ENCODE assay signal across 7 cellular contexts in the genomic region with DNA sequence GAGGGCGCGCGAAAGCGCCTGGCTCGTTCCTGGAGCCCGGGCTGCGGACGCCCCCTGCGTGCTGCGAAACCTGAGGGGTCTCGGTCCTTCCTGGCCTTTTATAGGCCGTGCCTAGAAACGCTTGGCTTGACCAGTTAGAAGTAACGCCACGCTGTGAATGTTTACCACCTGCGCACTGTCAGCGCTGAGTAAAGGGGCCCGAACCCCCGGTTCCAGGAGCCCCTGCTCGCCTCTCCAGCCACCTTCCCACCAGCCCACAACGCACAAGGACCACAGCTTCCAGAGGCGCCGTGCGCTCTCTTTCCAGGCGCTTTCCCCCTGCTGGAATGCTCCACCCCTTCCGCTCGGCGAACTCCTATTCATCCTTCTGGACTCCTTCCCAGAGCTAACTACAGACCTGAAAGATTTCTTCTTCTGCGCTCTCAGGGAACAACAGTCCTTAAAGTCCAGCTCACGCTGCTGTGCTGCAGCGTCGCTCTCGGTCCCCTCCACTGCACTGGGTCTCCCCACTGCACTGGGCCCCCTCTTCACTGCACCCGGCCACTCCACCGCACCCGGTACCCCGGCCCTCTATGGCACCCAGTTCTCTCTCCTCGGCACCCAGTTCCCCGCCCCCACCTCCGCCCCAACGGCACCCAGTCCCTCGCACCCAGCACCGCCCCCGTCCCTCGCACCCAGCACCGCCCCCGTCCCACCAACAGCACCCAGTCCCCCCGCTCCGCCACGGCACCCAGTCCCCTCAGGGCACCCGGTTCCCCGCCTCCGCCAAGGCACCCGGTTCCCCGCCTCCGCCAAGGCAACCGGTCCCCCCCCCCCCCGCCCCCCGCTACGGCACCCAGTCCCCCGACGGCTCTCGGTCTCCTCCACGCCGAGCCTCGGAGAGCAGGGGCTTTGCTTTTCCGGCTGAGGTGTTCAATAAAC.
DNase-seq lines count a peak whose midpoint lies in the region; ATAC-seq and TF ChIP-seq lines count a peak whose summit lies in the region.

No MANE protein-coding gene starts in this region.

- H3K79me2 ChIP-seq in HCT116 (ENCODE audit: insufficient read depth, low read length): no peaks in the 10 kb centered on the region

- RAD21 ChIA-PET in HCT116 (lab: Charles Lee; ENCODE audit: low non-redundant PET in 1 of 2, low total read pairs in 2 of 2, uncharacterized antibody in 2 of 2, unreplicated experiment in 2 of 2): no interaction called here

- TF ChIP-seq POLR2A in HCT116 (IDR thresholded peaks at IDR 0.05; ENCODE audit: borderline replicate concordance, extremely low read depth, insufficient read depth, insufficient read length) (no peak), esophagus squamous epithelium (IDR thresholded peaks at IDR 0.05) (no peak)

- peak overlapping the region; percentile 99 for H2AFZ ChIP-seq in HCT116 (ENCODE audit: low read depth, low read length, poor library complexity, severe bottlenecking)

- no peak overlapping the region for H3K4me2 ChIP-seq in HCT116 (ENCODE audit: low read length)

- intact Hi-C loops in HCT116 (cut with micrococcal nuclease) (loop anchor here (2.0 to 5.0 kb wide), 2 partner anchors 86 to 608 kb away; no protein-coding TSS in a partner anchor), esophagus squamous epithelium (cut with DNase I) (no loop called here)

- peaks cover 3% of the 10 kb centered on the region for H3K27me3 Mint-ChIP-seq in neural crest cell (ENCODE audit: low read depth)

- H3K36me3 ChIP-seq in HCT116 (ENCODE audit: control insufficient read depth in 1 of 2, insufficient read depth in 2 of 2, low read length in 2 of 2): no peaks in the 10 kb centered on the region
- H3K36me3 ChIP-seq in esophagus squamous epithelium: no peaks in the 10 kb centered on the region

- no peak overlapping the region for H3K9ac ChIP-seq in HCT116 (ENCODE audit: low read length)

- POLR2A ChIA-PET in HCT116 (lab: Charles Lee): no interaction called here

- DNase-seq in HCT116 (ENCODE audit: low read depth, low spot score) (no peak), esophagus squamous epithelium (lab: John Stamatoyannopoulos, UW) (no peak), neural crest cell (ENCODE audit: low read depth, low spot score) (peak; percentile 65), NCI-H82 (lab: John Stamatoyannopoulos, UW) (no peak), NCI-H345 (lab: John Stamatoyannopoulos, UW) (no peak)
- DNase-seq in activated CD4-positive, alpha-beta T cell treated with anti-CD3 and anti-CD28 coated beads, Interleukin-2, amount 50 U/mL, for 1 hour: peak; percentile 8

- H3K4me3 ChIP-seq in HCT116 (replicated peaks in 1 of 2; ENCODE audit: low read depth in 1 of 2, low read length in 2 of 2) (no peak overlapping the region), esophagus squamous epithelium (peak overlapping the region; percentile 26 to 69 (median 54))

- ATAC-seq in HCT116 (no peak), HG03342 (IDR thresholded peaks at IDR 0.05; ENCODE audit: unreplicated experiment) (no peak)

- no peaks in the 10 kb centered on the region for H3K9me2 ChIP-seq in HCT116 (ENCODE audit: insufficient read depth)

- TF ChIP-seq CTCF in HCT116 (IDR thresholded peaks at IDR 0.05 in 2 of 3, conservative IDR thresholded peaks at IDR 0.05 in 1 of 3; ENCODE audit: borderline replicate concordance in 1 of 3, insufficient read depth in 1 of 3, low read depth in 2 of 3, low read length in 2 of 3) (no peak; a peak in 1 of 6 replicates), esophagus squamous epithelium (IDR thresholded peaks at IDR 0.05) (no peak), neural crest cell (conservative IDR thresholded peaks at IDR 0.05) (peak; percentile 3)

- no TSS peak for BruUV-seq in HCT116 (replicated peaks; lab: Mats Ljungman, UMichigan)

- WGBS in esophagus squamous epithelium, 2 donors: 12 to 16% methylated on average over 23 to 34 of the region's 67 CpGs

- no peaks in the 10 kb centered on the region for H3K9me3 Mint-ChIP-seq in neural crest cell

- peaks cover 0 to 11% of the 10 kb centered on the region in 2 experiments; a peak in 2 of 4 replicates for H3K4me1 ChIP-seq in HCT116 (ENCODE audit: control insufficient read depth in 1 of 2, insufficient read depth in 2 of 2, low read length in 2 of 2)
- peaks cover 5 to 31% (median 5%) of the 10 kb centered on the region in 3 donors for H3K4me1 ChIP-seq in esophagus squamous epithelium

- no peaks in the 10 kb centered on the region for H4K20me1 ChIP-seq in HCT116 (ENCODE audit: insufficient read depth)

- peak overlapping the region; percentile 99 for H3K4me3 Mint-ChIP-seq in neural crest cell

- H3K27ac Mint-ChIP-seq in neural crest cell (ENCODE audit: unreplicated experiment): peak overlapping the region; percentile 95

- H3K4me1 Mint-ChIP-seq in neural crest cell: peaks cover 15% of the 10 kb centered on the region

- H3K27me3 ChIP-seq in HCT116 (ENCODE audit: insufficient read depth, low read length): no peaks in the 10 kb centered on the region
- peaks cover 0 to 11% (median 0%) of the 10 kb centered on the region in 4 donors for H3K27me3 ChIP-seq in esophagus squamous epithelium

- no peaks in the 10 kb centered on the region for H3K9me3 ChIP-seq in HCT116 (ENCODE audit: control insufficient read depth in 1 of 2, insufficient read depth in 1 of 2, low read depth in 1 of 2, low read length in 2 of 2)
- H3K9me3 ChIP-seq in esophagus squamous epithelium: no peaks in the 10 kb centered on the region

- CTCF ChIA-PET in HCT116 (lab: Charles Lee): interaction anchor here (0.7 to 1.9 kb wide), 7 partner anchors 10 to 93 kb away, joined by 3 to 18 read pairs (median 5); no protein-coding TSS in a partner anchor

- no peak for TF ChIP-seq RAD21 in HCT116 (IDR thresholded peaks at IDR 0.05; ENCODE audit: low read depth)

- peaks cover 2% of the 10 kb centered on the region for H3K36me3 Mint-ChIP-seq in neural crest cell (ENCODE audit: low read depth)

- no peak overlapping the region for H3K27ac ChIP-seq in HCT116 (ENCODE audit: low read depth, low read length)
- no peak overlapping the region for H3K27ac ChIP-seq in esophagus squamous epithelium

TF ChIP-seq in HCT116, 20 proteins besides CTCF, POLR2A, EP300 and RAD21:
- TF ChIP-seq TCF7L2 (IDR thresholded peaks at IDR 0.05; ENCODE audit: borderline replicate concordance, extremely low read depth, insufficient read depth, insufficient read length): no peak
- TF ChIP-seq YY1 (IDR thresholded peaks at IDR 0.05; ENCODE audit: extremely low read depth, insufficient replicate concordance, low read depth, low read length): no peak
- TF ChIP-seq, protein P1, sequence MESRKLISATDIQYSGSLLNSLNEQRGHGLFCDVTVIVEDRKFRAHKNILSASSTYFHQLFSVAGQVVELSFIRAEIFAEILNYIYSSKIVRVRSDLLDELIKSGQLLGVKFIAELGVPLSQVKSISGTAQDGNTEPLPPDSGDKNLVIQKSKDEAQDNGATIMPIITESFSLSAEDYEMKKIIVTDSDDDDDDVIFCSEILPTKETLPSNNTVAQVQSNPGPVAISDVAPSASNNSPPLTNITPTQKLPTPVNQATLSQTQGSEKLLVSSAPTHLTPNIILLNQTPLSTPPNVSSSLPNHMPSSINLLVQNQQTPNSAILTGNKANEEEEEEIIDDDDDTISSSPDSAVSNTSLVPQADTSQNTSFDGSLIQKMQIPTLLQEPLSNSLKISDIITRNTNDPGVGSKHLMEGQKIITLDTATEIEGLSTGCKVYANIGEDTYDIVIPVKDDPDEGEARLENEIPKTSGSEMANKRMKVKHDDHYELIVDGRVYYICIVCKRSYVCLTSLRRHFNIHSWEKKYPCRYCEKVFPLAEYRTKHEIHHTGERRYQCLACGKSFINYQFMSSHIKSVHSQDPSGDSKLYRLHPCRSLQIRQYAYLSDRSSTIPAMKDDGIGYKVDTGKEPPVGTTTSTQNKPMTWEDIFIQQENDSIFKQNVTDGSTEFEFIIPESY (IDR thresholded peaks at IDR 0.05; ENCODE audit: extremely low read depth, insufficient replicate concordance, low read length): no peak
- TF ChIP-seq FOSL1 (IDR thresholded peaks at IDR 0.05; ENCODE audit: low read depth): no peak
- no peak for TF ChIP-seq SIN3A (IDR thresholded peaks at IDR 0.05; ENCODE audit: low read depth)
- no peak for TF ChIP-seq SP1 (IDR thresholded peaks at IDR 0.05; ENCODE audit: low read depth)
- TF ChIP-seq EZH2 (IDR thresholded peaks at IDR 0.05): no peak
- TF ChIP-seq EZH2phosphoT487 (IDR thresholded peaks at IDR 0.05; ENCODE audit: borderline replicate concordance): no peak
- TF ChIP-seq ELF1 (IDR thresholded peaks at IDR 0.05; ENCODE audit: borderline replicate concordance, low read depth): no peak
- TF ChIP-seq, protein P2, sequence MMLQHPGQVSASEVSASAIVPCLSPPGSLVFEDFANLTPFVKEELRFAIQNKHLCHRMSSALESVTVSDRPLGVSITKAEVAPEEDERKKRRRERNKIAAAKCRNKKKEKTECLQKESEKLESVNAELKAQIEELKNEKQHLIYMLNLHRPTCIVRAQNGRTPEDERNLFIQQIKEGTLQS (IDR thresholded peaks at IDR 0.05): no peak
- no peak for TF ChIP-seq POLR2AphosphoS5 (IDR thresholded peaks at IDR 0.05; ENCODE audit: low read depth, low read length)

Comparison
In these comparisons a context has a peak if more than half of its experiments do, and no peak if none do; other contexts are left out.
1. DNase-seq: peak in activated CD4-positive, alpha-beta T cell treated with anti-CD3 and anti-CD28 coated beads, Interleukin-2, amount 50 U/mL, for 1 hour (single experiment) and neural crest cell (single experiment); none in HCT116 (single experiment), esophagus squamous epithelium (single experiment), NCI-H82 (single experiment) and NCI-H345 (single experiment).
2. H3K4me3 ChIP-seq: peak in esophagus squamous epithelium (4 of 4); none in HCT116 (0 of 2).